Comparison of ENCODE assay signal across 1 cellular context in the genomic region with DNA sequence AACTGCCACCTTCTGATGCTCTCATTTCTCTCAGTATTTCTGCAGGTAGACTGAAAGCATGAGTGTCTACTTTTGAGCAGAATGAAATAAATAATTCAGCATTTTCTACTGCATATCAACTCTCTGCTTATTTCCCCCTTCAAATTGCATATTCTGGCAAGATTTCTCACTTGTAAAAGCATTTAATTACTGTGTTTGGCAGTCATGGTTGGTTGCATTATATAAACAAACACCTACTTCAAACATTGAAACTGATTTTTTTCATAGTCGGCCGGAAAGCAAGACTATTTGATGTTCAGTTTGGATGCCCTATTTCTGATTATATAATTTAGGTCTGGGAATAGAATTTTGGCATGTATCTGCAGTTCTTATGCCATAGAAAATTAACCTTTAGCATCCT.
TF ChIP-seq lines count a peak whose summit lies in the region.

No MANE protein-coding gene starts in this region.

TF ChIP-seq in HEK293, 187 proteins besides CTCF, POLR2A, EP300 and RAD21 (continued from another document and continues in another):
- TF ChIP-seq ZNF518A (tag by site-specific recombination; conservative IDR thresholded peaks at IDR 0.05; ENCODE audit: low read depth) (no peak), ZNF654 (tag by site-specific recombination; IDR thresholded peaks at IDR 0.05; ENCODE audit: low read depth) (no peak), RBAK (tag by site-specific recombination; IDR thresholded peaks at IDR 0.05) (no peak), ZNF830 (tag by site-specific recombination; IDR thresholded peaks at IDR 0.05; ENCODE audit: low read depth) (no peak), MEIS1 (CRISPR knock-in tag; IDR thresholded peaks at IDR 0.05; ENCODE audit: borderline replicate concordance) (no peak), KLF7 (tag by site-specific recombination; IDR thresholded peaks at IDR 0.05; ENCODE audit: borderline replicate concordance) (no peak), ZNF114 (tag by site-specific recombination; IDR thresholded peaks at IDR 0.05) (no peak), ZBTB17 (tag by site-specific recombination; IDR thresholded peaks at IDR 0.05) (no peak), GLIS1 (tag by site-specific recombination; IDR thresholded peaks at IDR 0.05) (no peak), ZNF324 (tag by site-specific recombination; IDR thresholded peaks at IDR 0.05) (no peak), ZBTB1 (tag by site-specific recombination; IDR thresholded peaks at IDR 0.05) (no peak), TRIM28 (IDR thresholded peaks at IDR 0.05; ENCODE audit: borderline replicate concordance, low read length) (no peak), ZNF211 (tag by site-specific recombination; IDR thresholded peaks at IDR 0.05; ENCODE audit: low read depth) (no peak), GLI4 (tag by site-specific recombination; IDR thresholded peaks at IDR 0.05) (no peak), ZNF433 (tag by site-specific recombination; IDR thresholded peaks at IDR 0.05; ENCODE audit: low read depth) (no peak), BCL11B (tag by site-specific recombination; IDR thresholded peaks at IDR 0.05; ENCODE audit: low read depth) (0 out of 2 replicates have a peak, but pooled peaks have one; percentile 19), ZNF621 (tag by site-specific recombination; IDR thresholded peaks at IDR 0.05) (no peak), ZNF121 (tag by site-specific recombination; IDR thresholded peaks at IDR 0.05) (no peak), ZFP37 (tag by site-specific recombination; IDR thresholded peaks at IDR 0.05) (no peak), ZNF292 (tag by site-specific recombination; IDR thresholded peaks at IDR 0.05; ENCODE audit: borderline replicate concordance, low read depth) (no peak), KLF8 (tag by site-specific recombination; IDR thresholded peaks at IDR 0.05) (no peak), ZNF138 (tag by site-specific recombination; IDR thresholded peaks at IDR 0.05; ENCODE audit: borderline replicate concordance) (no peak), ZNF169 (tag by site-specific recombination; IDR thresholded peaks at IDR 0.05) (no peak), GFI1B (tag by site-specific recombination; IDR thresholded peaks at IDR 0.05) (peak; percentile 94), ZNF174 (tag by site-specific recombination; IDR thresholded peaks at IDR 0.05) (no peak), ZNF660 (tag by site-specific recombination; IDR thresholded peaks at IDR 0.05) (no peak), ZNF791 (tag by site-specific recombination; IDR thresholded peaks at IDR 0.05) (no peak), ZNF560 (tag by site-specific recombination; IDR thresholded peaks at IDR 0.05; ENCODE audit: borderline replicate concordance) (no peak), ZNF677 (tag by site-specific recombination; IDR thresholded peaks at IDR 0.05) (no peak), SALL2 (tag by site-specific recombination; IDR thresholded peaks at IDR 0.05; ENCODE audit: borderline replicate concordance) (no peak), ZNF175 (tag by site-specific recombination; IDR thresholded peaks at IDR 0.05) (no peak), ZNF266 (tag by site-specific recombination; IDR thresholded peaks at IDR 0.05; ENCODE audit: low read depth) (no peak), ZNF366 (tag by site-specific recombination; conservative IDR thresholded peaks at IDR 0.05) (peak; percentile 27), ZNF132 (tag by site-specific recombination; IDR thresholded peaks at IDR 0.05; ENCODE audit: borderline replicate concordance) (no peak), ZNF157 (tag by site-specific recombination; IDR thresholded peaks at IDR 0.05) (no peak), ZNF140 (tag by site-specific recombination; IDR thresholded peaks at IDR 0.05) (no peak), ZNF341 (tag by site-specific recombination; IDR thresholded peaks at IDR 0.05; ENCODE audit: low read depth) (no peak), ZNF394 (tag by site-specific recombination; IDR thresholded peaks at IDR 0.05; ENCODE audit: borderline replicate concordance) (no peak), ZNF221 (tag by site-specific recombination; IDR thresholded peaks at IDR 0.05; ENCODE audit: borderline replicate concordance) (no peak), ZNF24 (tag by site-specific recombination; IDR thresholded peaks at IDR 0.05) (0 out of 2 replicates have a peak, but pooled peaks have one; percentile 26), BCL6B (tag by site-specific recombination; IDR thresholded peaks at IDR 0.05) (peak; percentile 36; the same call in 1 of the 2 replicates), GLIS2 (tag by site-specific recombination; IDR thresholded peaks at IDR 0.05) (no peak), SP2 (tag by site-specific recombination; IDR thresholded peaks at IDR 0.05) (no peak), ZBTB20 (tag by site-specific recombination; IDR thresholded peaks at IDR 0.05) (no peak), ZNF549 (tag by site-specific recombination; IDR thresholded peaks at IDR 0.05) (no peak), ZNF280C (tag by site-specific recombination; IDR thresholded peaks at IDR 0.05) (no peak), ZNF133 (tag by site-specific recombination; IDR thresholded peaks at IDR 0.05) (no peak), ZNF596 (tag by site-specific recombination; IDR thresholded peaks at IDR 0.05) (peak; percentile 72; the same call in 1 of the 2 replicates)
- TF ChIP-seq, protein P1, sequence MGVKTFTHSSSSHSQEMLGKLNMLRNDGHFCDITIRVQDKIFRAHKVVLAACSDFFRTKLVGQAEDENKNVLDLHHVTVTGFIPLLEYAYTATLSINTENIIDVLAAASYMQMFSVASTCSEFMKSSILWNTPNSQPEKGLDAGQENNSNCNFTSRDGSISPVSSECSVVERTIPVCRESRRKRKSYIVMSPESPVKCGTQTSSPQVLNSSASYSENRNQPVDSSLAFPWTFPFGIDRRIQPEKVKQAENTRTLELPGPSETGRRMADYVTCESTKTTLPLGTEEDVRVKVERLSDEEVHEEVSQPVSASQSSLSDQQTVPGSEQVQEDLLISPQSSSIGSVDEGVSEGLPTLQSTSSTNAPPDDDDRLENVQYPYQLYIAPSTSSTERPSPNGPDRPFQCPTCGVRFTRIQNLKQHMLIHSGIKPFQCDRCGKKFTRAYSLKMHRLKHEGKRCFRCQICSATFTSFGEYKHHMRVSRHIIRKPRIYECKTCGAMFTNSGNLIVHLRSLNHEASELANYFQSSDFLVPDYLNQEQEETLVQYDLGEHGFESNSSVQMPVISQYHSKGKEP (tag by site-specific recombination; IDR thresholded peaks at IDR 0.05) = peak; percentile 85
- TF ChIP-seq, protein P2, sequence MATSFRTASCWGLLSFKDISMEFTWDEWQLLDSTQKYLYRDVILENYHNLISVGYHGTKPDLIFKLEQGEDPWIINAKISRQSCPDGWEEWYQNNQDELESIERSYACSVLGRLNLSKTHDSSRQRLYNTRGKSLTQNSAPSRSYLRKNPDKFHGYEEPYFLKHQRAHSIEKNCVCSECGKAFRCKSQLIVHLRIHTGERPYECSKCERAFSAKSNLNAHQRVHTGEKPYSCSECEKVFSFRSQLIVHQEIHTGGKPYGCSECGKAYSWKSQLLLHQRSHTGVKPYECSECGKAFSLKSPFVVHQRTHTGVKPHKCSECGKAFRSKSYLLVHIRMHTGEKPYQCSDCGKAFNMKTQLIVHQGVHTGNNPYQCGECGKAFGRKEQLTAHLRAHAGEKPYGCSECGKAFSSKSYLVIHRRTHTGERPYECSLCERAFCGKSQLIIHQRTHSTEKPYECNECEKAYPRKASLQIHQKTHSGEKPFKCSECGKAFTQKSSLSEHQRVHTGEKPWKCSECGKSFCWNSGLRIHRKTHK (tag by site-specific recombination; IDR thresholded peaks at IDR 0.05) = no peak
- TF ChIP-seq, protein P3, sequence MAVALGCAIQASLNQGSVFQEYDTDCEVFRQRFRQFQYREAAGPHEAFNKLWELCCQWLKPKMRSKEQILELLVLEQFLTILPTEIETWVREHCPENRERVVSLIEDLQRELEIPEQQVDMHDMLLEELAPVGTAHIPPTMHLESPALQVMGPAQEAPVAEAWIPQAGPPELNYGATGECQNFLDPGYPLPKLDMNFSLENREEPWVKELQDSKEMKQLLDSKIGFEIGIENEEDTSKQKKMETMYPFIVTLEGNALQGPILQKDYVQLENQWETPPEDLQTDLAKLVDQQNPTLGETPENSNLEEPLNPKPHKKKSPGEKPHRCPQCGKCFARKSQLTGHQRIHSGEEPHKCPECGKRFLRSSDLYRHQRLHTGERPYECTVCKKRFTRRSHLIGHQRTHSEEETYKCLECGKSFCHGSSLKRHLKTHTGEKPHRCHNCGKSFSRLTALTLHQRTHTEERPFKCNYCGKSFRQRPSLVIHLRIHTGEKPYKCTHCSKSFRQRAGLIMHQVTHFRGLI (tag by site-specific recombination; IDR thresholded peaks at IDR 0.05) = no peak
- TF ChIP-seq, protein P4, sequence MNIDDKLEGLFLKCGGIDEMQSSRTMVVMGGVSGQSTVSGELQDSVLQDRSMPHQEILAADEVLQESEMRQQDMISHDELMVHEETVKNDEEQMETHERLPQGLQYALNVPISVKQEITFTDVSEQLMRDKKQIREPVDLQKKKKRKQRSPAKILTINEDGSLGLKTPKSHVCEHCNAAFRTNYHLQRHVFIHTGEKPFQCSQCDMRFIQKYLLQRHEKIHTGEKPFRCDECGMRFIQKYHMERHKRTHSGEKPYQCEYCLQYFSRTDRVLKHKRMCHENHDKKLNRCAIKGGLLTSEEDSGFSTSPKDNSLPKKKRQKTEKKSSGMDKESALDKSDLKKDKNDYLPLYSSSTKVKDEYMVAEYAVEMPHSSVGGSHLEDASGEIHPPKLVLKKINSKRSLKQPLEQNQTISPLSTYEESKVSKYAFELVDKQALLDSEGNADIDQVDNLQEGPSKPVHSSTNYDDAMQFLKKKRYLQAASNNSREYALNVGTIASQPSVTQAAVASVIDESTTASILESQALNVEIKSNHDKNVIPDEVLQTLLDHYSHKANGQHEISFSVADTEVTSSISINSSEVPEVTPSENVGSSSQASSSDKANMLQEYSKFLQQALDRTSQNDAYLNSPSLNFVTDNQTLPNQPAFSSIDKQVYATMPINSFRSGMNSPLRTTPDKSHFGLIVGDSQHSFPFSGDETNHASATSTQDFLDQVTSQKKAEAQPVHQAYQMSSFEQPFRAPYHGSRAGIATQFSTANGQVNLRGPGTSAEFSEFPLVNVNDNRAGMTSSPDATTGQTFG (tag by site-specific recombination; IDR thresholded peaks at IDR 0.05; ENCODE audit: borderline replicate concordance) = no peak
